Comparison of ENCODE assay signal across 17 cellular contexts in genomic region chr3:124824286-124824915, GRCh38.
"Had no signal": no experiment of that assay in that cellular context is flagged by ENCODE, and none has a peak within 500 bp of the region (broad histone marks: within the 10 kb centered on the region; RNA-seq: fewer than 3 reads in every experiment).

No MANE protein-coding gene starts in this region.

- H3K4me1 Mint-ChIP-seq: activated CD4-positive, alpha-beta memory T cell treated with anti-CD3 and anti-CD28 coated beads, Interleukin-2, amount 10 ng/mL, durations not matched to agents 7 days and 5 days had no signal

- H3K27ac Mint-ChIP-seq: activated CD4-positive, alpha-beta memory T cell treated with anti-CD3 and anti-CD28 coated beads, Interleukin-2, amount 10 ng/mL, durations not matched to agents 7 days and 5 days; activated naive CD8-positive, alpha-beta T cell; nephron; T-helper 2 cell treated with Interferon-gamma antibody and Interleukin-4, amounts not matched to agents 5 μg/mL and 100 μg/mL, for 36 hours had no signal

- H3K27me3 ChIP-seq: cardiac muscle cell, esophagus squamous epithelium, foreskin keratinocyte, sigmoid colon, upper lobe of left lung had no signal

- H3K4me3 ChIP-seq: cardiac muscle cell, esophagus squamous epithelium, left ventricle myocardium inferior, sigmoid colon, upper lobe of left lung had no signal

- H3K9me3 Mint-ChIP-seq: activated CD4-positive, alpha-beta memory T cell treated with anti-CD3 and anti-CD28 coated beads, Interleukin-2, amount 10 ng/mL, durations not matched to agents 7 days and 5 days; T-helper 2 cell treated with Interferon-gamma antibody and Interleukin-4, amounts not matched to agents 5 μg/mL and 100 μg/mL, for 36 hours had no signal

- H3K9me3 ChIP-seq: esophagus squamous epithelium, left ventricle myocardium inferior, sigmoid colon, upper lobe of left lung had no signal

- H3K36me3 Mint-ChIP-seq: activated naive CD8-positive, alpha-beta T cell had no signal

- H3K4me3 Mint-ChIP-seq: activated CD4-positive, alpha-beta memory T cell treated with anti-CD3 and anti-CD28 coated beads, Interleukin-2, amount 10 ng/mL, durations not matched to agents 7 days and 5 days; activated naive CD8-positive, alpha-beta T cell; nephron; T-helper 2 cell treated with Interferon-gamma antibody and Interleukin-4, amounts not matched to agents 5 μg/mL and 100 μg/mL, for 36 hours had no signal

- DNase-seq: activated CD4-positive, alpha-beta memory T cell treated with anti-CD3 and anti-CD28 coated beads, Interleukin-2, amount 10 ng/mL, durations not matched to agents 7 days and 5 days; activated gamma-delta T cell; activated T-cell treated with anti-CD3 and anti-CD28 coated beads, Interleukin-2, amount 50 U/mL, for 48 hours; anterior cingulate cortex; esophagus squamous epithelium; foreskin keratinocyte; head of caudate nucleus; left ventricle myocardium inferior; mesendoderm; sigmoid colon; stimulated activated CD4-positive, alpha-beta T cell treated with anti-CD3 and anti-CD28 coated beads, Interleukin-2, amount 100 ng/mL, for 48 hours; stimulated activated naive CD4-positive, alpha-beta T cell treated with Interleukin-2 at 50 U/mL for 16 hours; upper lobe of left lung had no signal

- H3K36me3 ChIP-seq: cardiac muscle cell, sigmoid colon had no signal

- ATAC-seq: foreskin keratinocyte had no signal

- H3K27ac ChIP-seq: cardiac muscle cell, esophagus squamous epithelium, foreskin keratinocyte, left ventricle myocardium inferior, upper lobe of left lung had no signal
